In genomic region chr7:47335071-47335470, GRCh38 we compare ENCODE assay signal across 20 cellular contexts.
A peak's percentile ranks its signal among the peaks of the same experiment; 100 is the strongest.
DNase-seq lines count a peak whose midpoint lies in the region; ATAC-seq and TF ChIP-seq lines count a peak whose summit lies in the region.
"Had no signal": no experiment of that assay in that cellular context is flagged by ENCODE, and none has a peak within 500 bp of the region (broad histone marks: within the 10 kb centered on the region; RNA-seq: fewer than 3 reads in every experiment).

No MANE protein-coding gene starts in this region.

- no peak for TF ChIP-seq CTCF in right atrium auricular region (IDR thresholded peaks at IDR 0.05)
- no peak for TF ChIP-seq CTCF in endodermal cell (conservative IDR thresholded peaks at IDR 0.05)
- TF ChIP-seq CTCF in psoas muscle (IDR thresholded peaks at IDR 0.05): no peak
- TF ChIP-seq CTCF in vagina (IDR thresholded peaks at IDR 0.05): no peak

- intact Hi-C loops in Right ventricle myocardium inferior (cut with DNase I): loop anchor here (5.0 kb wide), 2 partner anchors 37 to 68 kb away; no protein-coding TSS in a partner anchor
- intact Hi-C loops in psoas muscle (cut with DNase I): loop anchor here in 1 of 2 donors (5.0 kb wide), 2 partner anchors 37 to 43 kb away; no protein-coding TSS in a partner anchor
- intact Hi-C loops in vagina (cut with DNase I): no loop called here

- ATAC-seq in Right ventricle myocardium inferior (no peak), psoas muscle (no peak), HG03457 (IDR thresholded peaks at IDR 0.05; ENCODE audit: unreplicated experiment) (no peak)
- ATAC-seq: A549 had no signal

- no peak overlapping the region for H3K9ac ChIP-seq in endodermal cell (ENCODE audit: extremely low read depth, low read length, poor library complexity, severe bottlenecking)

- TF ChIP-seq POLR2A in vagina (IDR thresholded peaks at IDR 0.05): no peak

- H3K36me3 Mint-ChIP-seq in endodermal cell (ENCODE audit: low read depth): peaks cover 3% of the 10 kb centered on the region

- DNase-seq in right atrium auricular region (ENCODE audit: low spot score) (no peak), Right ventricle myocardium inferior (ENCODE audit: missing footprints) (no peak), endodermal cell (peak; percentile 27), psoas muscle (no peak), vagina (ENCODE audit: extremely low spot score in 2 of 2) (no peak), T-helper 9 cell (no peak), NCI-H526 (lab: John Stamatoyannopoulos, UW) (no peak)
- DNase-seq: CD4-positive, alpha-beta T cell; DMS153; GDM1; HFFc6; Karpas-422; NCI-H1417 treated with DMSO at 0.1 percent for 48 hours; NCI-H187 treated with DMSO at 0.1 percent for 48 hours; NCI-H526 treated with DMSO at 0.1 percent for 48 hours; SHP77 had no signal

- H3K27ac Mint-ChIP-seq in endodermal cell: no peak overlapping the region
- H3K27ac Mint-ChIP-seq: CD4-positive, alpha-beta T cell; IgD-negative memory B cell had no signal

- no peak overlapping the region for H3K4me3 Mint-ChIP-seq in endodermal cell
- H3K4me3 Mint-ChIP-seq: CD4-positive, alpha-beta T cell; HFFc6 had no signal

- peak overlapping the region; percentile 76 to 96 for H3K27ac ChIP-seq in right atrium auricular region
- no peak overlapping the region for H3K27ac ChIP-seq in endodermal cell (ENCODE audit: low read depth, low read length)
- peak overlapping the region; percentile 77 for H3K27ac ChIP-seq in psoas muscle
- peak overlapping the region; percentile 12 for H3K27ac ChIP-seq in vagina
- H3K27ac ChIP-seq: A549, HL-60 had no signal

- H3K9me3 Mint-ChIP-seq in endodermal cell: no peaks in the 10 kb centered on the region
- H3K9me3 Mint-ChIP-seq: CD4-positive, alpha-beta T cell; HFFc6; IgD-negative memory B cell had no signal

- 94 to 95% methylated on average over 6 of the region's 6 CpGs for WGBS in endodermal cell (ENCODE audit: insufficient coverage in 1 of 2, insufficient read length in 1 of 2), 2 experiments
- WGBS in psoas muscle, 3 donors: 87 to 89% (median 89%) methylated on average over 6 of the region's 6 CpGs

- H3K9me3 ChIP-seq in right atrium auricular region: no peaks in the 10 kb centered on the region
- H3K9me3 ChIP-seq in endodermal cell (ENCODE audit: control insufficient read depth, low read length): no peaks in the 10 kb centered on the region
- no peaks in the 10 kb centered on the region for H3K9me3 ChIP-seq in psoas muscle
- H3K9me3 ChIP-seq in vagina: no peaks in the 10 kb centered on the region
- H3K9me3 ChIP-seq: A549 had no signal

- H3K4me1 Mint-ChIP-seq in endodermal cell: peaks cover 21% of the 10 kb centered on the region

- no peaks in the 10 kb centered on the region for H3K36me3 ChIP-seq in right atrium auricular region
- no peaks in the 10 kb centered on the region for H3K36me3 ChIP-seq in endodermal cell (ENCODE audit: control insufficient read depth, insufficient read depth, low read length)
- H3K36me3 ChIP-seq in psoas muscle (ENCODE audit: insufficient read depth in 1 of 2, low read depth in 1 of 2): peaks cover 0 to 3% of the 10 kb centered on the region in 2 donors
- H3K36me3 ChIP-seq in vagina: no peaks in the 10 kb centered on the region

- H3K4me1 ChIP-seq in right atrium auricular region (peaks cover 0 to 62% of the 10 kb centered on the region in 2 donors), endodermal cell (ENCODE audit: control insufficient read depth, insufficient read depth, low read length) (no peaks in the 10 kb centered on the region), psoas muscle (peaks cover 32% of the 10 kb centered on the region), vagina (peaks cover 62% of the 10 kb centered on the region)

- no peaks in the 10 kb centered on the region for H3K27me3 Mint-ChIP-seq in endodermal cell (ENCODE audit: insufficient read depth)
- H3K27me3 Mint-ChIP-seq: CD4-positive, alpha-beta T cell; IgD-negative memory B cell had no signal

- H3K27me3 ChIP-seq in right atrium auricular region (no peaks in the 10 kb centered on the region), endodermal cell (ENCODE audit: control insufficient read depth, insufficient read depth, low read length, poor library complexity, severe bottlenecking) (no peaks in the 10 kb centered on the region), psoas muscle (ENCODE audit: insufficient read depth in 3 of 3, low read length in 2 of 3) (no peaks in the 10 kb centered on the region), vagina (no peaks in the 10 kb centered on the region)

- no peak overlapping the region for H3K4me3 ChIP-seq in right atrium auricular region
- no peak overlapping the region for H3K4me3 ChIP-seq in endodermal cell (ENCODE audit: low read length)
- H3K4me3 ChIP-seq in psoas muscle: no peak overlapping the region
- H3K4me3 ChIP-seq in vagina: no peak overlapping the region
- H3K4me3 ChIP-seq: A549 had no signal
